In the genomic region with DNA sequence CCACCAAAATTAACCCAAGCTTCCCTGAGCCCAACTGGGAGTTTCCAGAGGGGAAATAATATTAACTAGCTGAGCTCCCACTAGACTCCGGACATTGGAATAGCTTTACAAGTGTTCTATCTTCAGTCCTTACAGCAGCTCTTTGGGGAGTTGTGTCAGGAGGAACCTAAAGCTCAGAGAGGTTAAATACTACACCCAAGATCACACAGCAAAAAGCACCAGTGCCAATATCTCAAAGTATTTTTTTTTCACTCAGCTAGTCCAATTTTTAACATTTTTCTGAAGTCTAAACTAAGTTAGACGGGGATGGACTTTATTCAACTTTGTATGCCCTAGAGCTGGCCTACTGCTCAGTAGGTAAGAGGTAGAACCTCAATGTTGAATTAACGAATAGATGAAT, we compare ENCODE assay signal across 9 cellular contexts.
"Had no signal": no experiment of that assay in that cellular context is flagged by ENCODE, and none has a peak within 500 bp of the region (broad histone marks: within the 10 kb centered on the region; RNA-seq: fewer than 3 reads in every experiment).

No MANE protein-coding gene starts in this region.

- H2AFZ ChIP-seq: GM23338 had no signal

- DNase-seq: H9, HCEC 1CT, HFFc6, KG1 had no signal

- H3K27ac ChIP-seq: HL-60 had no signal

- H3K4me3 ChIP-seq: GM23338 had no signal

- FAIRE-seq: H1, H54, HepG2 had no signal

- ATAC-seq: GM23338 had no signal

- H3K4me2 ChIP-seq: GM23338 had no signal
